Comparison of ENCODE assay signal across 8 cellular contexts in the genomic region with DNA sequence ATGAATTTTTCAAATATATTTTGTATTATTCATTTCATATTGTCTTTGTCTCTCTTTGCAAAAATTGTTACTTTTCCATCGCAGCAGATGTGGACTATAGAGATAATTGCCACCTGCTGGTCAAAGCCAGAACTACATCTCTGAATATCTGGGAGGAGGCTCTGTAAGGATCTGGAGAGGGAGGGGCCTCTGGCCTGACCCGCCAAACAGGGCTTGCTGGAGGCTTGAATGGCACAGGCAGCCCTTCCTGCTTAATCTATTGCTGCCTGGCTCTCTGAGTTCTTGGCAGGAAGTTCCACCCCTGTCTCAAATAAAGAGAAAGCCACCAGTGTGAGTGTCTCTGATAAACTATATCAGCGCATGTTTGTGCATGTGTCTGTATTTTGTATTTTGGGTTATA.
DNase-seq lines count a peak whose midpoint lies in the region; ATAC-seq and TF ChIP-seq lines count a peak whose summit lies in the region.

No MANE protein-coding gene starts in this region.

- H3K9me2 ChIP-seq in DOHH2 (replicated peaks; ENCODE audit: control insufficient read depth, low read length) (no peaks in the 10 kb centered on the region), GM23248 (ENCODE audit: insufficient read depth) (no peaks in the 10 kb centered on the region), Karpas-422 (replicated peaks; ENCODE audit: insufficient read depth, low read length) (no peaks in the 10 kb centered on the region)

- 0 to 5% methylated on average over 3 of the region's 3 CpGs for WGBS in GM23248 (ENCODE audit: low coverage in 1 of 2, low lambda C conversion rate in 2 of 2, missing lambda C conversion rate in 2 of 2), 2 experiments
- WGBS in esophagus muscularis mucosa: 14% methylated on average over 3 of the region's 3 CpGs

- intact Hi-C loops in Panc1 (cut with micrococcal nuclease; ENCODE audit: unreplicated experiment) (loop anchor here (1.0 to 5.0 kb wide), 2 partner anchors 202 to 384 kb away; no protein-coding TSS in a partner anchor), esophagus muscularis mucosa (cut with DNase I) (loop anchor here (2.0 to 5.0 kb wide), 2 partner anchors 202 to 385 kb away; no protein-coding TSS in a partner anchor)

- no peaks in the 10 kb centered on the region for H3K9me3 Mint-ChIP-seq in activated T-cell treated with anti-CD3 and anti-CD28 coated beads, Interleukin-2, amount 50 U/mL, for 24 hours
- H3K9me3 Mint-ChIP-seq in naive thymus-derived CD8-positive, alpha-beta T cell: no peaks in the 10 kb centered on the region
- H3K9me3 Mint-ChIP-seq in stimulated activated naive B cell treated with anti-CD40 and anti-IgM and Interleukin-4, amounts not matched to agents 10 μg/mL and 1 μg/mL and 100 μg/mL, for 72 hours: no peaks in the 10 kb centered on the region

- peak overlapping the region; percentile 52 for H3K4me3 Mint-ChIP-seq in activated T-cell treated with anti-CD3 and anti-CD28 coated beads, Interleukin-2, amount 50 U/mL, for 24 hours
- H3K4me3 Mint-ChIP-seq in naive thymus-derived CD8-positive, alpha-beta T cell: peak overlapping the region in 9 of 10 donors; percentile 31 to 80 (median 54)
- peak overlapping the region; percentile 17 to 59 for H3K4me3 Mint-ChIP-seq in stimulated activated naive B cell treated with anti-CD40 and anti-IgM and Interleukin-4, amounts not matched to agents 10 μg/mL and 1 μg/mL and 100 μg/mL, for 72 hours

- no peak for TF ChIP-seq EP300 in esophagus muscularis mucosa (IDR thresholded peaks at IDR 0.05)

- H3K79me2 ChIP-seq in DOHH2 (ENCODE audit: control insufficient read depth, low read length) (no peaks in the 10 kb centered on the region), GM23248 (ENCODE audit: insufficient read depth) (no peaks in the 10 kb centered on the region), Karpas-422 (ENCODE audit: low read length) (no peaks in the 10 kb centered on the region)

- ATAC-seq in Panc1: peak; percentile 100
- peak; percentile 100 for ATAC-seq in naive thymus-derived CD8-positive, alpha-beta T cell
- ATAC-seq in stimulated activated naive B cell treated with anti-CD40 and anti-IgM and Interleukin-4, amounts not matched to agents 10 μg/mL and 1 μg/mL and 100 μg/mL, for 72 hours (replicated peaks): peak; percentile 100

- CTCF ChIA-PET in Panc1 (lab: Charles Lee): no interaction called here

- H3K27ac ChIP-seq in DOHH2 (ENCODE audit: low read depth, low read length): no peak overlapping the region
- no peak overlapping the region for H3K27ac ChIP-seq in GM23248
- H3K27ac ChIP-seq in Karpas-422 (ENCODE audit: low read length): no peak overlapping the region
- H3K27ac ChIP-seq in Panc1 (ENCODE audit: low read length): no peak overlapping the region
- H3K27ac ChIP-seq in esophagus muscularis mucosa (replicated peaks in 1 of 4): no peak overlapping the region

- peaks cover 11% of the 10 kb centered on the region for H3K27me3 Mint-ChIP-seq in activated T-cell treated with anti-CD3 and anti-CD28 coated beads, Interleukin-2, amount 50 U/mL, for 24 hours
- H3K27me3 Mint-ChIP-seq in naive thymus-derived CD8-positive, alpha-beta T cell: no peaks in the 10 kb centered on the region
- peaks cover 0 to 10% of the 10 kb centered on the region in 2 donors for H3K27me3 Mint-ChIP-seq in stimulated activated naive B cell treated with anti-CD40 and anti-IgM and Interleukin-4, amounts not matched to agents 10 μg/mL and 1 μg/mL and 100 μg/mL, for 72 hours

- H3K4me2 ChIP-seq in DOHH2 (ENCODE audit: low read length) (no peak overlapping the region), GM23248 (ENCODE audit: unreplicated experiment) (peak overlapping the region; percentile 81), Karpas-422 (ENCODE audit: low read depth, low read length, poor library complexity, severe bottlenecking) (peak overlapping the region; percentile 70)

- no peaks in the 10 kb centered on the region for H3K36me3 Mint-ChIP-seq in activated T-cell treated with anti-CD3 and anti-CD28 coated beads, Interleukin-2, amount 50 U/mL, for 24 hours (ENCODE audit: low read depth)
- no peaks in the 10 kb centered on the region for H3K36me3 Mint-ChIP-seq in naive thymus-derived CD8-positive, alpha-beta T cell
- no peaks in the 10 kb centered on the region for H3K36me3 Mint-ChIP-seq in stimulated activated naive B cell treated with anti-CD40 and anti-IgM and Interleukin-4, amounts not matched to agents 10 μg/mL and 1 μg/mL and 100 μg/mL, for 72 hours

- BruUV-seq in Panc1 (replicated peaks; lab: Mats Ljungman, UMichigan): no TSS peak

- H3K9me3 ChIP-seq in DOHH2 (ENCODE audit: control insufficient read depth, insufficient read depth, low read length) (no peaks in the 10 kb centered on the region), GM23248 (ENCODE audit: low read depth) (no peaks in the 10 kb centered on the region), Karpas-422 (ENCODE audit: low read length) (no peaks in the 10 kb centered on the region), Panc1 (ENCODE audit: control insufficient read depth, insufficient read depth, low read depth, low read length) (no peaks in the 10 kb centered on the region), esophagus muscularis mucosa (no peaks in the 10 kb centered on the region)

- H3K27ac Mint-ChIP-seq in activated T-cell treated with anti-CD3 and anti-CD28 coated beads, Interleukin-2, amount 50 U/mL, for 24 hours: no peak overlapping the region
- H3K27ac Mint-ChIP-seq in naive thymus-derived CD8-positive, alpha-beta T cell: peak overlapping the region in 2 of 10 donors; percentile 39 to 69
- H3K27ac Mint-ChIP-seq in stimulated activated naive B cell treated with anti-CD40 and anti-IgM and Interleukin-4, amounts not matched to agents 10 μg/mL and 1 μg/mL and 100 μg/mL, for 72 hours: no peak overlapping the region

- H3F3A ChIP-seq in DOHH2 (ENCODE audit: control insufficient read depth, insufficient read depth) (no peaks in the 10 kb centered on the region), GM23248 (ENCODE audit: insufficient read depth) (no peaks in the 10 kb centered on the region)

- POLR2A ChIA-PET in Panc1 (lab: Charles Lee): no interaction called here
- POLR2A ChIA-PET in naive thymus-derived CD8-positive, alpha-beta T cell (lab: Charles Lee): interaction anchor here (1.6 kb wide), 1 partner anchor 383 kb away, joined by 3 read pairs; no protein-coding TSS in a partner anchor

- H4K20me1 ChIP-seq in DOHH2 (ENCODE audit: control insufficient read depth, insufficient read depth, low read depth, low read length) (no peaks in the 10 kb centered on the region), GM23248 (ENCODE audit: insufficient read depth) (no peaks in the 10 kb centered on the region), Karpas-422 (ENCODE audit: insufficient read depth, low read depth, low read length) (no peaks in the 10 kb centered on the region)

- TF ChIP-seq POLR2A in esophagus muscularis mucosa (IDR thresholded peaks at IDR 0.05; ENCODE audit: low read depth): no peak

- no peak overlapping the region for H3K4me3 ChIP-seq in DOHH2 (ENCODE audit: low read length)
- peak overlapping the region; percentile 74 for H3K4me3 ChIP-seq in GM23248
- peak overlapping the region; percentile 48 for H3K4me3 ChIP-seq in Karpas-422 (ENCODE audit: low read length)
- H3K4me3 ChIP-seq in Panc1 (ENCODE audit: low read depth in 2 of 2, low read length in 2 of 2): peak overlapping the region; percentile 21 to 23
- H3K4me3 ChIP-seq in esophagus muscularis mucosa: peak overlapping the region in 2 of 4 donors; percentile 20 to 37

- no peaks in the 10 kb centered on the region for H3K27me3 ChIP-seq in DOHH2 (ENCODE audit: control insufficient read depth, low read length)
- no peaks in the 10 kb centered on the region for H3K27me3 ChIP-seq in GM23248 (replicated peaks; ENCODE audit: insufficient read depth)
- H3K27me3 ChIP-seq in Karpas-422 (ENCODE audit: low read length): no peaks in the 10 kb centered on the region
- no peaks in the 10 kb centered on the region; the same call in 1 of the 2 replicates for H3K27me3 ChIP-seq in Panc1 (ENCODE audit: control insufficient read depth, insufficient read depth, low read length)
- H3K27me3 ChIP-seq in esophagus muscularis mucosa: peaks cover 0 to 2% (median 0%) of the 10 kb centered on the region in 4 donors

- H3K4me1 Mint-ChIP-seq in activated T-cell treated with anti-CD3 and anti-CD28 coated beads, Interleukin-2, amount 50 U/mL, for 24 hours (ENCODE audit: low read depth): peaks cover 5% of the 10 kb centered on the region
- peaks cover 4 to 7% (median 4%) of the 10 kb centered on the region in 4 donors for H3K4me1 Mint-ChIP-seq in naive thymus-derived CD8-positive, alpha-beta T cell
- no peaks in the 10 kb centered on the region for H3K4me1 Mint-ChIP-seq in stimulated activated naive B cell treated with anti-CD40 and anti-IgM and Interleukin-4, amounts not matched to agents 10 μg/mL and 1 μg/mL and 100 μg/mL, for 72 hours

- no peaks in the 10 kb centered on the region for H3K4me1 ChIP-seq in DOHH2 (ENCODE audit: control insufficient read depth, low read length)
- no peaks in the 10 kb centered on the region for H3K4me1 ChIP-seq in GM23248 (ENCODE audit: insufficient read depth)
- no peaks in the 10 kb centered on the region; the same call in 1 of the 2 replicates for H3K4me1 ChIP-seq in Karpas-422 (ENCODE audit: low read length)
- no peaks in the 10 kb centered on the region for H3K4me1 ChIP-seq in Panc1 (ENCODE audit: control insufficient read depth, insufficient read depth, low read length)
- H3K4me1 ChIP-seq in esophagus muscularis mucosa: no peaks in the 10 kb centered on the region

- H3K36me3 ChIP-seq in DOHH2 (ENCODE audit: control insufficient read depth, low read length): no peaks in the 10 kb centered on the region
- no peaks in the 10 kb centered on the region for H3K36me3 ChIP-seq in GM23248 (ENCODE audit: low read depth)
- H3K36me3 ChIP-seq in Karpas-422 (ENCODE audit: insufficient read depth, low read length): no peaks in the 10 kb centered on the region
- no peaks in the 10 kb centered on the region for H3K36me3 ChIP-seq in Panc1 (ENCODE audit: control insufficient read depth, insufficient read depth, low read length)
- no peaks in the 10 kb centered on the region for H3K36me3 ChIP-seq in esophagus muscularis mucosa

- in situ Hi-C loops in GM23248 (cut with MboI) (no loop called here), Panc1 (cut with HindIII; ENCODE audit: low pct_unique_long_range_greater_than_20kb, low sequenced_read_pairs) (no loop called here)

- DNase-seq in GM23248 (peak; percentile 79), Karpas-422 (peak; percentile 97), Panc1 (ENCODE audit: low read depth, low spot score) (peak; percentile 61), esophagus muscularis mucosa (ENCODE audit: extremely low spot score) (peak; percentile 92)
- peak; percentile 70 for DNase-seq in activated T-cell treated with anti-CD3 and anti-CD28 coated beads, Interleukin-2, amount 50 U/mL, for 24 hours
- DNase-seq in naive thymus-derived CD8-positive, alpha-beta T cell: peak; percentile 41 to 90 (median 80)
- DNase-seq in stimulated activated naive B cell treated with anti-CD40 and anti-IgM and Interleukin-4, amounts not matched to agents 10 μg/mL and 1 μg/mL and 100 μg/mL, for 72 hours: peak; percentile 77

- TF ChIP-seq CTCF in DOHH2 (IDR thresholded peaks at IDR 0.05; ENCODE audit: low read depth, low read length, poor library complexity, severe bottlenecking) (peak; percentile 34), Panc1 (IDR thresholded peaks at IDR 0.05) (peak; percentile 77), esophagus muscularis mucosa (IDR thresholded peaks at IDR 0.05) (peak; percentile 72 to 79 (median 74))

- H2AFZ ChIP-seq in GM23248: peak overlapping the region; percentile 89
- no peak overlapping the region for H2AFZ ChIP-seq in Karpas-422 (ENCODE audit: low read length)

- H3K9ac ChIP-seq in GM23248 (peak overlapping the region; percentile 36; the same call in 1 of the 2 replicates), Karpas-422 (ENCODE audit: low read length) (peak overlapping the region; percentile 24; the same call in 1 of the 2 replicates)
